In the genomic region with DNA sequence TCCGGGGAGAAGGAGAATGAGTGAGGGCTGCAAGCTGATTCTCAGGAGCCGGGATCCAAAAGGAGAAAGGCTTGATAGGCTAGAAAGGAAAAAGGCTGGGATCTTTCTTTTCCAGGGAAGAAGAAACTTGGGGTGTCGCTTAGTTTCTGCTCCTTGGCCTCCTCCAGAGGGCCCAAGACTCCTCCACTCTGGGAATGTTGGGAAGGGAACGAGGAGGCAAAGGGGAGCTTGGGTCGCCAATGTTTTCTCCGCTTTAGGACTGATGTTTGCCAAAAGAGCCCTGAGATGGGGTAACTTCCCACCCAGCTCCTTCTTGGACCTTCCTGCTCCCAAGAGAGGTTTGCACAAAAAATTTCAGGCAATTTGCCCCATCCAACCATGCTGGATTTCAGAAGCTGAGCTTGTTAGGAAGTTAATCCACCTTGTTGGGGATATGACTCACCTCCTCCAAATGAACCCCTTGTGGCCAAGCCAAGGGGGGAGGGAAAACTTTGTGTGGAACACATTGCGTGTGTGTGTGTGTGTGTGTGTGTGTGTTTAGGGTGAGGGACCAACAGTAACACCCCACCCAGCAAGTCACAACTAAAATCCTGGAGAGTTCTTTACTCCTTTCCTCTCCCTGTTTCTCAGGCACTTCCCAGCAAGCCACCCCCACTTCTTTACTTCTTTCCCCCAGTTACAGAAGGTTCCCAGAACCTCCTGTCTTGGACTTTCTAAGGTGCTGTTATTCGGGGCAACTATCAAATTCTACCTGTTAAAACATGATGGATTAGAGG, we compare ENCODE assay signal across 1 cellular context.
TF ChIP-seq lines count a peak whose summit lies in the region.

No MANE protein-coding gene starts in this region.

TF ChIP-seq in H1, 55 proteins besides CTCF, POLR2A, EP300 and RAD21:
- TF ChIP-seq CHD7 (IDR thresholded peaks at IDR 0.05; ENCODE audit: insufficient replicate concordance, low read length) (no peak), RNF2 (IDR thresholded peaks at IDR 0.05; ENCODE audit: borderline replicate concordance, low read depth, low read length, missing control alignments, poor library complexity, severe bottlenecking) (peak; percentile 95), CBX8 (IDR thresholded peaks at IDR 0.05; ENCODE audit: borderline replicate concordance, low read depth, low read length) (peak; percentile 85; the same call in 1 of the 2 replicates), NRF1 (IDR thresholded peaks at IDR 0.05; ENCODE audit: low read depth, low read length) (no peak), KDM1A (IDR thresholded peaks at IDR 0.05; ENCODE audit: borderline replicate concordance, low read length) (no peak), TAF7 (optimal IDR thresholded peaks at IDR 0.05; ENCODE audit: borderline replicate concordance, low read depth, low read length) (no peak), SUZ12 (IDR thresholded peaks at IDR 0.05; ENCODE audit: low read length) (peak; percentile 30; the same call in 1 of the 2 replicates)
